ENCODE assay signal across 25 cellular contexts in the genomic region with DNA sequence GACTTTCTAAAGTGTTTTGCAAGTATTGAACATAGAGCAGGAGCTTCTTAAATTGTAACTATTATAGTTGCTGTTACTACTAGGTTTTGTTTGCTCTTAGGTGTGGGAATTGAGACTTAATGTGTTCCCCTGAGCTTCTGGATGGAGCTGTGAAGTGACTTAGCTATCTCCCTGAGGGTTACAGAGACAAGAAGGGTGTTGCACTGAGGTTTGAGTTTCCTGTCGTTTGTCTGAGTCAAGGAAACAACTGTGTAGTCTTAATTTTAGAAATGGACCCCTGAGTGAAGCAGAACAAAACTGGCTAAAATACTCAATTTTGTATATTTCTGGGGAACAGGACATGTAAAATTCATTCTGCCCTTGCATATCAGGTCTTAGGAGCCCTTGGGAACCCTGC. TPM values are rescaled to one million over a fixed set of nuclear protein-coding genes. Genes with fewer than 3 reads are reported as not detected.
DNase-seq lines count a peak whose midpoint lies in the region; ATAC-seq and TF ChIP-seq lines count a peak whose summit lies in the region.
"Had no signal": no experiment of that assay in that cellular context is flagged by ENCODE, and none has a peak within 500 bp of the region (broad histone marks: within the 10 kb centered on the region; RNA-seq: fewer than 3 reads in every experiment).

No MANE protein-coding gene starts in this region.

- peak overlapping the region; percentile 54 for H3K27ac Mint-ChIP-seq in activated naive CD8-positive, alpha-beta T cell treated with anti-CD3 and anti-CD28 coated beads, Interleukin-2, amount 10 ng/mL, durations not matched to agents 7 days and 5 days
- H3K27ac Mint-ChIP-seq in activated naive CD8-positive, alpha-beta T cell treated with anti-CD3 and anti-CD28 coated beads, Interleukin-2, amount 50 U/mL, for 24 hours, result no peak overlapping the region
- peak overlapping the region; percentile 18 for H3K27ac Mint-ChIP-seq in dendritic cell treated with granulocyte-macrophage colony-stimulating factor and Interleukin-4, amounts not matched to agents 40 ng/mL and 50 ng/mL, for 4 days

- no peak for DNase-seq in activated naive CD8-positive, alpha-beta T cell treated with anti-CD3 and anti-CD28 coated beads, Interleukin-2, amount 10 ng/mL, durations not matched to agents 7 days and 5 days
- DNase-seq in activated naive CD8-positive, alpha-beta T cell treated with anti-CD3 and anti-CD28 coated beads, Interleukin-2, amount 50 U/mL, for 24 hours, result no peak
- peak; percentile 7 to 16 for DNase-seq in Kasumi-1 (lab: John Stamatoyannopoulos, UW)
- no peak for DNase-seq in coronary artery (ENCODE audit: low spot score)
- DNase-seq: activated CD4-positive, alpha-beta T cell treated with anti-CD3 and anti-CD28 coated beads for 4 hours; activated T-cell treated with anti-CD3 and anti-CD28 coated beads for 4 hours; caudate nucleus; dorsolateral prefrontal cortex; GF-D8; kidney glomerular epithelial cell; MV-4-11; NCI-H146; NCI-H2171; right lobe of liver; stimulated activated CD4-positive, alpha-beta T cell treated with anti-CD3 and anti-CD28 coated beads, Interleukin-12 subunit alpha, Interleukin-12 subunit beta, amount 100 ng/mL, for 4 hours; stimulated activated CD4-positive, alpha-beta T cell treated with anti-CD3 and anti-CD28 coated beads, Interleukin-4, amount 100 ng/mL, for 24 hours; stimulated activated naive CD4-positive, alpha-beta T cell treated with Interleukin-2 at 50 U/mL for 16 hours had no signal

- no peak overlapping the region for H3K27ac ChIP-seq in coronary artery
- H3K27ac ChIP-seq: ascending aorta, dorsolateral prefrontal cortex, KMS-11, right lobe of liver, SJSA1, thoracic aorta had no signal

- POLR2A ChIA-PET in activated naive CD8-positive, alpha-beta T cell treated with anti-CD3 and anti-CD28 coated beads, Interleukin-2, amount 10 ng/mL, durations not matched to agents 7 days and 5 days (lab: Charles Lee), result interaction anchor here (1.0 to 3.9 kb wide), 4 partner anchors 18 to 160 kb away, joined by 3 to 15 read pairs (median 8); partner anchors contain the start of gene TTC21A

- ATAC-seq in activated naive CD8-positive, alpha-beta T cell treated with anti-CD3 and anti-CD28 coated beads, Interleukin-2, amount 10 ng/mL, durations not matched to agents 7 days and 5 days (ENCODE audit: low read depth), result peak; percentile 82
- no peak for ATAC-seq in activated naive CD8-positive, alpha-beta T cell treated with anti-CD3 and anti-CD28 coated beads, Interleukin-2, amount 50 U/mL, for 24 hours
- no peak for ATAC-seq in GM21528 (IDR thresholded peaks at IDR 0.05; ENCODE audit: low FRiP score, unreplicated experiment)
- ATAC-seq in HG02973 (IDR thresholded peaks at IDR 0.05; ENCODE audit: unreplicated experiment), result no peak
- ATAC-seq: right lobe of liver had no signal

- intact Hi-C loops in dendritic cell treated with granulocyte-macrophage colony-stimulating factor and Interleukin-4, amounts not matched to agents 40 ng/mL and 50 ng/mL, for 4 days (cut with micrococcal nuclease), result no loop called here

- H3K27me3 Mint-ChIP-seq in activated naive CD8-positive, alpha-beta T cell treated with anti-CD3 and anti-CD28 coated beads, Interleukin-2, amount 10 ng/mL, durations not matched to agents 7 days and 5 days, result peaks cover 11% of the 10 kb centered on the region
- no peaks in the 10 kb centered on the region for H3K27me3 Mint-ChIP-seq in activated naive CD8-positive, alpha-beta T cell treated with anti-CD3 and anti-CD28 coated beads, Interleukin-2, amount 50 U/mL, for 24 hours
- peaks cover 3% of the 10 kb centered on the region for H3K27me3 Mint-ChIP-seq in dendritic cell treated with granulocyte-macrophage colony-stimulating factor and Interleukin-4, amounts not matched to agents 40 ng/mL and 50 ng/mL, for 4 days

- TF ChIP-seq CTCF in coronary artery (IDR thresholded peaks at IDR 0.05), result no peak

- no peaks in the 10 kb centered on the region for H3K9me3 Mint-ChIP-seq in activated naive CD8-positive, alpha-beta T cell treated with anti-CD3 and anti-CD28 coated beads, Interleukin-2, amount 10 ng/mL, durations not matched to agents 7 days and 5 days
- no peaks in the 10 kb centered on the region for H3K9me3 Mint-ChIP-seq in activated naive CD8-positive, alpha-beta T cell treated with anti-CD3 and anti-CD28 coated beads, Interleukin-2, amount 50 U/mL, for 24 hours
- no peaks in the 10 kb centered on the region for H3K9me3 Mint-ChIP-seq in dendritic cell treated with granulocyte-macrophage colony-stimulating factor and Interleukin-4, amounts not matched to agents 40 ng/mL and 50 ng/mL, for 4 days

- no peaks in the 10 kb centered on the region for H3K36me3 Mint-ChIP-seq in activated naive CD8-positive, alpha-beta T cell treated with anti-CD3 and anti-CD28 coated beads, Interleukin-2, amount 10 ng/mL, durations not matched to agents 7 days and 5 days
- no peaks in the 10 kb centered on the region for H3K36me3 Mint-ChIP-seq in activated naive CD8-positive, alpha-beta T cell treated with anti-CD3 and anti-CD28 coated beads, Interleukin-2, amount 50 U/mL, for 24 hours (ENCODE audit: low read depth)
- peaks cover 7% of the 10 kb centered on the region for H3K36me3 Mint-ChIP-seq in dendritic cell treated with granulocyte-macrophage colony-stimulating factor and Interleukin-4, amounts not matched to agents 40 ng/mL and 50 ng/mL, for 4 days (ENCODE audit: low read depth)

- peaks cover 26% of the 10 kb centered on the region for H3K4me1 Mint-ChIP-seq in activated naive CD8-positive, alpha-beta T cell treated with anti-CD3 and anti-CD28 coated beads, Interleukin-2, amount 10 ng/mL, durations not matched to agents 7 days and 5 days
- H3K4me1 Mint-ChIP-seq in activated naive CD8-positive, alpha-beta T cell treated with anti-CD3 and anti-CD28 coated beads, Interleukin-2, amount 50 U/mL, for 24 hours, result peaks cover 18% of the 10 kb centered on the region
- H3K4me1 Mint-ChIP-seq in dendritic cell treated with granulocyte-macrophage colony-stimulating factor and Interleukin-4, amounts not matched to agents 40 ng/mL and 50 ng/mL, for 4 days (ENCODE audit: low read depth), result peaks cover 42% of the 10 kb centered on the region

- no peak overlapping the region for H3K4me3 ChIP-seq in coronary artery
- H3K4me3 ChIP-seq: ascending aorta, dorsolateral prefrontal cortex, lung, right lobe of liver, SJSA1, thoracic aorta had no signal

- peak overlapping the region; percentile 40 for H3K4me3 Mint-ChIP-seq in activated naive CD8-positive, alpha-beta T cell treated with anti-CD3 and anti-CD28 coated beads, Interleukin-2, amount 10 ng/mL, durations not matched to agents 7 days and 5 days
- no peak overlapping the region for H3K4me3 Mint-ChIP-seq in activated naive CD8-positive, alpha-beta T cell treated with anti-CD3 and anti-CD28 coated beads, Interleukin-2, amount 50 U/mL, for 24 hours
- no peak overlapping the region for H3K4me3 Mint-ChIP-seq in dendritic cell treated with granulocyte-macrophage colony-stimulating factor and Interleukin-4, amounts not matched to agents 40 ng/mL and 50 ng/mL, for 4 days

RNA-seq across cellular contexts. Expression of gene TTC21A, which starts 20.4 kb away (rescaled TPM):
- total RNA-seq in activated naive CD8-positive, alpha-beta T cell treated with anti-CD3 and anti-CD28 coated beads, Interleukin-2, amount 10 ng/mL, durations not matched to agents 7 days and 5 days, result 1 to 10 TPM; 2.7 to 4.5 TPM

RNA-seq across cellular contexts. Expression of gene GORASP1, which starts 20.5 kb away (rescaled TPM):
- total RNA-seq in activated naive CD8-positive, alpha-beta T cell treated with anti-CD3 and anti-CD28 coated beads, Interleukin-2, amount 10 ng/mL, durations not matched to agents 7 days and 5 days, result 10 to 100 TPM; 25.1 to 28.1 TPM

RNA-seq across cellular contexts. Expression of gene CSRNP1, which starts 25.5 kb away (rescaled TPM):
- 10 to 100 TPM; 15.8 to 16.5 TPM for total RNA-seq in activated naive CD8-positive, alpha-beta T cell treated with anti-CD3 and anti-CD28 coated beads, Interleukin-2, amount 10 ng/mL, durations not matched to agents 7 days and 5 days

Comparison
In these comparisons a context has a peak if more than half of its experiments do, and no peak if none do; other contexts are left out.
1. DNase-seq: peak in Kasumi-1 (2 of 2); none in activated naive CD8-positive, alpha-beta T cell treated with anti-CD3 and anti-CD28 coated beads, Interleukin-2, amount 10 ng/mL, durations not matched to agents 7 days and 5 days (single experiment), activated naive CD8-positive, alpha-beta T cell treated with anti-CD3 and anti-CD28 coated beads, Interleukin-2, amount 50 U/mL, for 24 hours (single experiment) and coronary artery (single experiment).